8 cellular contexts compared by ENCODE assay signal in genomic region chr3:152328841-152329240, GRCh38.
DNase-seq lines count a peak whose midpoint lies in the region; ATAC-seq, FAIRE-seq and TF ChIP-seq lines count a peak whose summit lies in the region.

No MANE protein-coding gene starts in this region.

- H4K20me1 ChIP-seq in K562 (replicated peaks; ENCODE audit: control insufficient read depth, insufficient read depth, low read length): 0 out of 2 replicates have a peak, but pooled peaks cover 4% of the 10 kb centered on the region

- no peak; a peak in 1 of 5 replicates for TF ChIP-seq EP300 in A549 (IDR thresholded peaks at IDR 0.05)
- TF ChIP-seq EP300 in K562 (IDR thresholded peaks at IDR 0.05; ENCODE audit: low read length): peak; percentile 12; the same call in 1 of the 2 replicates

- peak; percentile 54 to 80 for DNase-seq in A549 (ENCODE audit: low read depth in 1 of 2, low spot score in 1 of 2)
- peak; percentile 17 for DNase-seq in HuH-7 (ENCODE audit: low spot score)
- DNase-seq in K562 (ENCODE audit: extremely low read depth in 1 of 4, low spot score in 3 of 4): no peak
- DNase-seq in HK-2 (ENCODE audit: unreplicated experiment): no peak
- no peak for DNase-seq in effector CD4-positive, alpha-beta T cell
- no peak for DNase-seq in activated CD4-positive, CD25-positive, alpha-beta regulatory T cell treated with anti-CD3 and anti-CD28 coated beads, Interleukin-2, amount 50 U/mL, for 72 hours
- DNase-seq in NCI-H128 (lab: John Stamatoyannopoulos, UW; ENCODE audit: unreplicated experiment): no peak

- H3K4me1 ChIP-seq in A549 (peaks cover 68% of the 10 kb centered on the region), K562 (replicated peaks in 1 of 2; ENCODE audit: control insufficient read depth in 2 of 2, insufficient read depth in 2 of 2, low read length in 2 of 2) (peaks cover 22 to 44% of the 10 kb centered on the region in 2 experiments), liver (ENCODE audit: control insufficient read depth in 4 of 4, insufficient read depth in 4 of 4, low read length in 3 of 4) (peaks cover 0 to 23% (median 8%) of the 10 kb centered on the region in 4 donors)

- BruUV-seq in K562 (replicated peaks; lab: Mats Ljungman, UMichigan): TSS peak; percentile 3

- TF ChIP-seq CTCF in A549 (IDR thresholded peaks at IDR 0.05) (no peak), K562 (IDR thresholded peaks at IDR 0.05 in 2 of 3, conservative IDR thresholded peaks at IDR 0.05 in 1 of 3; ENCODE audit: insufficient read depth in 2 of 3, low read depth in 1 of 3, low read length in 3 of 3) (no peak), liver (IDR thresholded peaks at IDR 0.05; ENCODE audit: low read depth, low read length, missing input control) (no peak)

- H3K36me3 ChIP-seq in K562 (ENCODE audit: control insufficient read depth, insufficient read depth, low read length) (peaks cover 61% of the 10 kb centered on the region), liver (ENCODE audit: control insufficient read depth in 4 of 4, insufficient read depth in 3 of 4, low read depth in 1 of 4, low read length in 3 of 4) (no peaks in the 10 kb centered on the region)

- no peak overlapping the region for H2AFZ ChIP-seq in K562 (ENCODE audit: low read depth, low read length)

- TF ChIP-seq POLR2A in A549 (IDR thresholded peaks at IDR 0.05; ENCODE audit: low read length): no peak
- no peak for TF ChIP-seq POLR2A in K562 (conservative IDR thresholded peaks at IDR 0.05)

- peak; percentile 68 to 79 for ATAC-seq in A549
- ATAC-seq in K562: no peak

- intact Hi-C loops in K562 (cut with micrococcal nuclease): no loop called here

- 3% methylated on average over 3 of the region's 3 CpGs for WGBS in A549 (ENCODE audit: missing lambda C conversion rate)
- 52% methylated on average over 3 of the region's 3 CpGs for WGBS in K562 (ENCODE audit: insufficient coverage, low coverage, missing lambda C conversion rate)
- WGBS in liver: 7% methylated on average over 3 of the region's 3 CpGs

- TF ChIP-seq RAD21 in A549 (conservative IDR thresholded peaks at IDR 0.05 in 1 of 2, IDR thresholded peaks at IDR 0.05 in 1 of 2) (peak; percentile 6 to 27; a peak in 1 of 5 replicates), K562 (CRISPR knock-in tag; conservative IDR thresholded peaks at IDR 0.05 in 1 of 2, IDR thresholded peaks at IDR 0.05 in 1 of 2) (no peak), liver (IDR thresholded peaks at IDR 0.05) (peak in 1 of 2 donors; percentile 17)

- H3K9me3 ChIP-seq in A549 (no peaks in the 10 kb centered on the region), K562 (replicated peaks; ENCODE audit: control insufficient read depth, insufficient read depth, low read depth, low read length) (peaks cover 2% of the 10 kb centered on the region; the same call in 1 of the 2 replicates), liver (ENCODE audit: control insufficient read depth in 4 of 4, low read length in 3 of 4) (no peaks in the 10 kb centered on the region)

- POLR2A ChIA-PET in A549 (lab: Yijun Ruan, JAX) (interaction anchor here (0.7 to 1.0 kb wide), 2 partner anchors 27 to 60 kb away, joined by 3 to 5 read pairs; partner anchors contain the start of gene MBNL1), K562 (lab: Yijun Ruan, JAX) (interaction anchor here (0.7 to 1.3 kb wide), 2 partner anchors 11 kb away, joined by 3 to 5 read pairs; no protein-coding TSS in a partner anchor)

- H3K4me2 ChIP-seq in A549 (peak overlapping the region; percentile 76), K562 (ENCODE audit: insufficient read depth, low read length) (no peak overlapping the region)

- H3K9me1 ChIP-seq in K562 (ENCODE audit: control insufficient read depth, insufficient read depth, low read length): no peaks in the 10 kb centered on the region

- in situ Hi-C loops in K562 (cut with MboI): no loop called here

- peaks cover 99% of the 10 kb centered on the region for H3K79me2 ChIP-seq in K562 (ENCODE audit: control insufficient read depth, insufficient read depth, low read length)

- CTCF ChIA-PET in A549 (lab: Yijun Ruan, JAX) (interaction anchor here (1.1 kb wide), 1 partner anchor 188 kb away, joined by 4 read pairs; no protein-coding TSS in a partner anchor), K562 (lab: Yijun Ruan, JAX; ENCODE audit: low intra/inter-chr PET ratio) (no interaction called here)

- H3K4me3 ChIP-seq in A549 (peak overlapping the region; percentile 10; the same call in 1 of the 3 replicates), K562 (no peak overlapping the region), liver (ENCODE audit: low read depth in 1 of 3, low read length in 3 of 3) (no peak overlapping the region)

- FAIRE-seq in A549 (lab: Jason Lieb, UNC) (no peak), K562 (lab: Jason Lieb, UNC) (no peak)

- peak overlapping the region; percentile 68 to 77 for H3K27ac ChIP-seq in A549
- peak overlapping the region; percentile 83; the same call in 2 of the 3 replicates for H3K27ac ChIP-seq in K562 (ENCODE audit: extremely low read depth, low read depth, low read length)
- H3K27ac ChIP-seq in liver (ENCODE audit: low read depth in 1 of 2, low read length in 2 of 2): peak overlapping the region; percentile 34 to 50

- H3K27me3 ChIP-seq in K562 (ENCODE audit: control insufficient read depth in 2 of 2, insufficient read depth in 2 of 2, low read length in 2 of 2) (no peaks in the 10 kb centered on the region), liver (ENCODE audit: control insufficient read depth in 4 of 4, insufficient read depth in 4 of 4, low read length in 3 of 4) (no peaks in the 10 kb centered on the region)

- H3K9ac ChIP-seq in K562 (ENCODE audit: insufficient read depth in 1 of 2, low read depth in 2 of 2, low read length in 2 of 2) (no peak overlapping the region), liver (ENCODE audit: low read depth in 1 of 2, low read length in 2 of 2) (peak overlapping the region in 1 of 2 donors; percentile 27)

TF ChIP-seq in A549, 52 proteins besides CTCF, POLR2A, EP300 and RAD21 (continues in another document):
- TF ChIP-seq MAX (IDR thresholded peaks at IDR 0.05) (0 out of 2 replicates have a peak, but pooled peaks have one; percentile 22), FOSB (CRISPR knock-in tag; IDR thresholded peaks at IDR 0.05) (0 out of 2 replicates have a peak, but pooled peaks have one; percentile 43), JUNB (IDR thresholded peaks at IDR 0.05) (peak; percentile 84), CEBPB (IDR thresholded peaks at IDR 0.05) (peak; percentile 89 to 96), GATA3 (IDR thresholded peaks at IDR 0.05; ENCODE audit: borderline replicate concordance) (peak; percentile 74; the same call in 1 of the 2 replicates)

TF ChIP-seq in K562, 482 proteins besides CTCF, POLR2A, EP300 and RAD21 (continues in another document):
- TF ChIP-seq FOXK1 (CRISPR knock-in tag; IDR thresholded peaks at IDR 0.05; ENCODE audit: borderline replicate concordance) (no peak), JUND (IDR thresholded peaks at IDR 0.05; ENCODE audit: borderline replicate concordance, low read depth, low read length) (peak; percentile 54; the same call in 1 of the 2 replicates), JUND (tag; IDR thresholded peaks at IDR 0.05; ENCODE audit: borderline replicate concordance, low read depth, low read length) (no peak), FOXM1 (IDR thresholded peaks at IDR 0.05; ENCODE audit: low read depth) (no peak; the same call in 1 of the 2 replicates), FOXM1 (CRISPR knock-in tag; IDR thresholded peaks at IDR 0.05; ENCODE audit: low read depth) (no peak), CEBPG (CRISPR knock-in tag; IDR thresholded peaks at IDR 0.05) (no peak), CEBPG (tag; conservative IDR thresholded peaks at IDR 0.05 in 1 of 2, IDR thresholded peaks at IDR 0.05 in 1 of 2) (peak in 1 of 2 experiments; percentile 72; a peak in 2 of 4 replicates), HSF4 (CRISPR knock-in tag; IDR thresholded peaks at IDR 0.05; ENCODE audit: borderline replicate concordance) (no peak), SMARCE1 (IDR thresholded peaks at IDR 0.05) (peak; percentile 46; the same call in 1 of the 2 replicates), ZNF143 (CRISPR knock-in tag; IDR thresholded peaks at IDR 0.05) (no peak)
- TF ChIP-seq, protein P1, sequence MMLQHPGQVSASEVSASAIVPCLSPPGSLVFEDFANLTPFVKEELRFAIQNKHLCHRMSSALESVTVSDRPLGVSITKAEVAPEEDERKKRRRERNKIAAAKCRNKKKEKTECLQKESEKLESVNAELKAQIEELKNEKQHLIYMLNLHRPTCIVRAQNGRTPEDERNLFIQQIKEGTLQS (IDR thresholded peaks at IDR 0.05): peak; percentile 69
- TF ChIP-seq, protein P1 (CRISPR knock-in tag; conservative IDR thresholded peaks at IDR 0.05): no peak

TF ChIP-seq in liver, 16 proteins besides CTCF, POLR2A, EP300 and RAD21 (continues in another document):
- TF ChIP-seq FOXA2 (IDR thresholded peaks at IDR 0.05) (peak; percentile 23), SP1 (IDR thresholded peaks at IDR 0.05) (peak; percentile 6), TAF1 (conservative IDR thresholded peaks at IDR 0.05) (no peak), GABPA (IDR thresholded peaks at IDR 0.05 in 1 of 2, conservative IDR thresholded peaks at IDR 0.05 in 1 of 2) (no peak)
- TF ChIP-seq, protein P1 (IDR thresholded peaks at IDR 0.05): peak; percentile 55

Comparison
In these comparisons a context has a peak if more than half of its experiments do, and no peak if none do; other contexts are left out.
1. DNase-seq: peak in A549 (2 of 2) and HuH-7 (single experiment); none in K562 (0 of 4), HK-2 (single experiment), effector CD4-positive, alpha-beta T cell (single experiment), activated CD4-positive, CD25-positive, alpha-beta regulatory T cell treated with anti-CD3 and anti-CD28 coated beads, Interleukin-2, amount 50 U/mL, for 72 hours (single experiment) and NCI-H128 (single experiment).
2. Of the 35 proteins assayed by ChIP-seq in both K562 and A549: peak only in K562: EP300; only in A549: JUNB, MAX and RAD21; in both: CEBPB; in neither: 29; mixed calls (peak in some experiments, not most) for 1.
3. Peak in every context shown above with its lines, with median percentiles within 50 percentile points of each other: H3K27ac ChIP-seq.